Comparison of ENCODE assay signal across 10 cellular contexts in genomic region chr11:75031224-75031753, GRCh38. TPM values are rescaled to one million over a fixed set of nuclear protein-coding genes. Genes with fewer than 3 reads are reported as not detected.
DNase-seq lines count a peak whose midpoint lies in the region; ATAC-seq and TF ChIP-seq lines count a peak whose summit lies in the region.
"Had no signal": no experiment of that assay in that cellular context is flagged by ENCODE, and none has a peak within 500 bp of the region (broad histone marks: within the 10 kb centered on the region; RNA-seq: fewer than 3 reads in every experiment).

No MANE protein-coding gene starts in this region.

- ATAC-seq in left ventricle myocardium superior (peak; percentile 71), Right ventricle myocardium superior (ENCODE audit: poor library complexity) (no peak), HG03442 (IDR thresholded peaks at IDR 0.05; ENCODE audit: unreplicated experiment) (no peak), GM21786 (IDR thresholded peaks at IDR 0.05; ENCODE audit: unreplicated experiment) (no peak)
- ATAC-seq in CD4-positive, alpha-beta T cell (ENCODE audit: poor library complexity) = no peak

- DNase-seq in left ventricle myocardium superior = no peak
- DNase-seq in Right ventricle myocardium superior = no peak
- peak; percentile 79 for DNase-seq in islet precursor cell
- no peak for DNase-seq in T-helper 1 cell
- DNase-seq in CD4-positive, alpha-beta T cell = no peak

- POLR2A ChIA-PET in CD4-positive, alpha-beta T cell (lab: Charles Lee) = no interaction called here

- no peaks in the 10 kb centered on the region for H3K36me3 Mint-ChIP-seq in CD4-positive, alpha-beta T cell (ENCODE audit: low read depth)

- H3K27me3 ChIP-seq in CD4-positive, alpha-beta T cell (ENCODE audit: control insufficient read depth, insufficient read depth, low read length) = no peaks in the 10 kb centered on the region
- H3K27me3 ChIP-seq: colonic mucosa had no signal

- H3K9me3 ChIP-seq in CD4-positive, alpha-beta T cell (ENCODE audit: control insufficient read depth, low read length) = no peaks in the 10 kb centered on the region
- H3K9me3 ChIP-seq: colonic mucosa had no signal

- intact Hi-C loops in left ventricle myocardium superior (cut with micrococcal nuclease) = loop anchor here (5.0 kb wide), 1 partner anchor 99 kb away; no protein-coding TSS in a partner anchor
- intact Hi-C loops in Right ventricle myocardium superior (cut with DNase I) = no loop called here
- intact Hi-C loops in CD4-positive, alpha-beta T cell (cut with DNase I, micrococcal nuclease) = no loop called here

- no peaks in the 10 kb centered on the region for H3K27me3 Mint-ChIP-seq in CD4-positive, alpha-beta T cell

- H3K27ac Mint-ChIP-seq in CD4-positive, alpha-beta T cell = no peak overlapping the region

- H3K4me1 Mint-ChIP-seq in CD4-positive, alpha-beta T cell (ENCODE audit: low read depth) = no peaks in the 10 kb centered on the region

- CTCF ChIA-PET in CD4-positive, alpha-beta T cell (lab: Charles Lee) = interaction anchor here (0.8 to 1.2 kb wide), 2 partner anchors 9 to 102 kb away, joined by 4 read pairs; no protein-coding TSS in a partner anchor

- H3K27ac ChIP-seq in angular gyrus (ENCODE audit: low read depth, low read length) = peak overlapping the region; percentile 7
- H3K27ac ChIP-seq in CD4-positive, alpha-beta T cell (ENCODE audit: low read depth, low read length) = no peak overlapping the region
- H3K27ac ChIP-seq: colonic mucosa, KMS-11 had no signal

- no peak overlapping the region for H3K4me3 Mint-ChIP-seq in CD4-positive, alpha-beta T cell

- no peak for TF ChIP-seq CTCF in CD4-positive, alpha-beta T cell (IDR thresholded peaks at IDR 0.05)

- no peaks in the 10 kb centered on the region for H3K9me3 Mint-ChIP-seq in CD4-positive, alpha-beta T cell

RNA-seq across cellular contexts. Expression of gene NEU3, which starts 42.6 kb away (rescaled TPM):
- total RNA-seq in left ventricle myocardium superior (4.9 TPM), Right ventricle myocardium superior (3.5 TPM)
- 10 to 100 TPM in 1 of 2 experiments, 1 to 10 TPM in 1; 9.7 to 10.6 TPM for total RNA-seq in CD4-positive, alpha-beta T cell
